In genomic region chr17:69762766-69763165, GRCh38 we compare ENCODE assay signal across 1 cellular context.
TF ChIP-seq lines count a peak whose summit lies in the region.

No MANE protein-coding gene starts in this region.

TF ChIP-seq in endothelial cell of umbilical vein, 7 proteins besides CTCF, POLR2A, EP300 and RAD21 (continued from another document):
- TF ChIP-seq JUN (IDR thresholded peaks at IDR 0.05; ENCODE audit: borderline replicate concordance, insufficient read depth, insufficient read length, low read depth) (no peak), GATA2 (IDR thresholded peaks at IDR 0.05; ENCODE audit: insufficient read depth, insufficient read length, low read depth, low read length) (no peak), POLR2AphosphoS5 (IDR thresholded peaks at IDR 0.05; ENCODE audit: insufficient read depth, low read depth, low read length) (no peak)
- TF ChIP-seq, protein P1, sequence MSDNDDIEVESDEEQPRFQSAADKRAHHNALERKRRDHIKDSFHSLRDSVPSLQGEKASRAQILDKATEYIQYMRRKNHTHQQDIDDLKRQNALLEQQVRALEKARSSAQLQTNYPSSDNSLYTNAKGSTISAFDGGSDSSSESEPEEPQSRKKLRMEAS (IDR thresholded peaks at IDR 0.05; ENCODE audit: insufficient read depth, insufficient read length), result no peak
